ENCODE assay signal across 8 cellular contexts in the genomic region with DNA sequence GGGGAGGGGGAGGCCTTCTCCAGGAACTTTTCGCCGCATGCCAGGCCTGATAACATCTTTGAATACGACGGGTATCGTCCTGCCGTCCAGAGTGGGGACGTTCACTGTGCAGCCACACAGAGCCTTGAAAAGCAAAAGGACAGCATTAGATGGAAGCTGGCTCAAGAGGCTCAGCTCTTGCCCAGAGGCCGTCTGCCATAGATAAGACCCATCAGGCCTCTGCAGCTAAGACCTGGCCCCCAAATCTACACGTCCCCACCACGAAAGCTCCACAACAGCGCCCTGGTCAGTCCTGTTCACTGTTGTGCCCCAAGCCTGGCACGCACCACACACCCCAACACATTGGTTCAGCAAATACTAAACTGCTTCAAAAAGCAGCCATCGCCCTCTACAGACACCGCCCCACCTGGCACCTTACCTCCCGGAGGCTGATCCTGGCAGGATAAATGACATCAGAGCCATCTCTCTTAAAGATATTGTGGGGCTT. TPM values are rescaled to one million over a fixed set of nuclear protein-coding genes. Genes with fewer than 3 reads are reported as not detected.
DNase-seq lines count a peak whose midpoint lies in the region; ATAC-seq, FAIRE-seq and TF ChIP-seq lines count a peak whose summit lies in the region.

No MANE protein-coding gene starts in this region.

- peak overlapping the region; percentile 94 for H3K4me2 ChIP-seq in keratinocyte (ENCODE audit: control insufficient read depth, extremely low read depth, insufficient read depth, low read depth, low read length)

- TF ChIP-seq CTCF in keratinocyte (optimal IDR thresholded peaks at IDR 0.05 in 1 of 3, IDR thresholded peaks at IDR 0.05 in 1 of 3, conservative IDR thresholded peaks at IDR 0.05 in 1 of 3; ENCODE audit: extremely low read depth in 1 of 3, insufficient read depth in 2 of 3, low read length in 3 of 3), result peak; percentile 8 to 63 (median 47)

- H3K9me3 Mint-ChIP-seq in T-helper 1 cell treated with Interleukin-12 subunit alpha and Interleukin-12 subunit beta and Interleukin-4 antibody, amounts not matched to agents 30 μg/mL and 1 μg/mL, for 36 hours, result no peaks in the 10 kb centered on the region
- H3K9me3 Mint-ChIP-seq in activated naive CD4-positive, alpha-beta T cell treated with anti-CD3 and anti-CD28 coated beads, Interleukin-2, amount 50 U/mL, for 72 hours, result no peaks in the 10 kb centered on the region

- DNase-seq in T-helper 1 cell (no peak), keratinocyte (ENCODE audit: low read depth, low spot score) (no peak), HuH-7.5 (ENCODE audit: low spot score) (no peak), MV-4-11 (lab: John Stamatoyannopoulos, UW) (no peak), SKM-1 (lab: John Stamatoyannopoulos, UW; ENCODE audit: unreplicated experiment) (no peak)
- DNase-seq in activated naive CD4-positive, alpha-beta T cell treated with anti-CD3 and anti-CD28 coated beads, Interleukin-2, amount 50 U/mL, for 72 hours (ENCODE audit: low spot score in 2 of 2), result no peak

- peaks cover 32% of the 10 kb centered on the region for H3K4me1 Mint-ChIP-seq in T-helper 1 cell treated with Interleukin-12 subunit alpha and Interleukin-12 subunit beta and Interleukin-4 antibody, amounts not matched to agents 30 μg/mL and 1 μg/mL, for 36 hours (ENCODE audit: low read depth)

- peaks cover 24% of the 10 kb centered on the region for H4K20me1 ChIP-seq in keratinocyte (ENCODE audit: control insufficient read depth, extremely low read depth, insufficient read depth, low read length)

- peak overlapping the region; percentile 99 for H3K9ac ChIP-seq in keratinocyte (ENCODE audit: control insufficient read depth, extremely low read depth, insufficient read depth, low read length)
- peak overlapping the region in 1 of 2 donors; percentile 99 for H3K9ac ChIP-seq in stomach smooth muscle (ENCODE audit: low read length in 2 of 2)

- H3K4me3 Mint-ChIP-seq in T-helper 1 cell treated with Interleukin-12 subunit alpha and Interleukin-12 subunit beta and Interleukin-4 antibody, amounts not matched to agents 30 μg/mL and 1 μg/mL, for 36 hours, result peak overlapping the region; percentile 93

- no peaks in the 10 kb centered on the region for H3K27me3 ChIP-seq in keratinocyte (ENCODE audit: control insufficient read depth, extremely low read depth, insufficient read depth, low read length)
- no peaks in the 10 kb centered on the region for H3K27me3 ChIP-seq in stomach smooth muscle (ENCODE audit: control insufficient read depth in 1 of 2, insufficient read depth in 2 of 2, low read length in 2 of 2)

- H3K27ac Mint-ChIP-seq in T-helper 1 cell treated with Interleukin-12 subunit alpha and Interleukin-12 subunit beta and Interleukin-4 antibody, amounts not matched to agents 30 μg/mL and 1 μg/mL, for 36 hours, result peak overlapping the region; percentile 26
- H3K27ac Mint-ChIP-seq in activated naive CD4-positive, alpha-beta T cell treated with anti-CD3 and anti-CD28 coated beads, Interleukin-2, amount 50 U/mL, for 72 hours, result peak overlapping the region; percentile 95 to 99

- H3K27ac ChIP-seq in keratinocyte (ENCODE audit: control insufficient read depth, insufficient read depth, low read length), result peak overlapping the region; percentile 94
- no peak overlapping the region for H3K27ac ChIP-seq in stomach smooth muscle (ENCODE audit: low read length)

- peak overlapping the region; percentile 83 to 99 (median 90) for H3K4me3 ChIP-seq in keratinocyte (ENCODE audit: control insufficient read depth in 2 of 3, extremely low read depth in 1 of 3, insufficient read depth in 2 of 3, low read depth in 1 of 3, low read length in 3 of 3)
- H3K4me3 ChIP-seq in stomach smooth muscle (ENCODE audit: low read length in 2 of 2), result peak overlapping the region; percentile 88 to 92

- peaks cover 41% of the 10 kb centered on the region for H3K4me1 ChIP-seq in keratinocyte (ENCODE audit: control insufficient read depth, extremely low read depth, insufficient read depth, low read length)
- H3K4me1 ChIP-seq in stomach smooth muscle (ENCODE audit: control insufficient read depth, insufficient read depth, low read length), result peaks cover 34% of the 10 kb centered on the region

- dilution Hi-C loops in keratinocyte (cut with MboI; ENCODE audit: extremely low pct_ligation_motif_present, low sequenced_read_pairs), result no loop called here

- no peak overlapping the region for H2AFZ ChIP-seq in keratinocyte (ENCODE audit: control insufficient read depth, low read length)

- H3K9me3 ChIP-seq in keratinocyte (ENCODE audit: control insufficient read depth, low read depth, low read length), result no peaks in the 10 kb centered on the region
- H3K9me3 ChIP-seq in stomach smooth muscle (ENCODE audit: control insufficient read depth in 2 of 2, low read length in 2 of 2), result no peaks in the 10 kb centered on the region

- H3K27me3 Mint-ChIP-seq in T-helper 1 cell treated with Interleukin-12 subunit alpha and Interleukin-12 subunit beta and Interleukin-4 antibody, amounts not matched to agents 30 μg/mL and 1 μg/mL, for 36 hours (ENCODE audit: low read depth), result no peaks in the 10 kb centered on the region

- peaks cover 24 to 35% of the 10 kb centered on the region in 2 experiments for H3K36me3 ChIP-seq in keratinocyte (ENCODE audit: control insufficient read depth in 2 of 2, extremely low read depth in 1 of 2, insufficient read depth in 2 of 2, low read length in 2 of 2)
- H3K36me3 ChIP-seq in stomach smooth muscle (ENCODE audit: control insufficient read depth in 2 of 2, insufficient read depth in 2 of 2, low read length in 2 of 2), result peaks cover 20 to 27% of the 10 kb centered on the region in 2 donors

- no peak for FAIRE-seq in keratinocyte (lab: Jason Lieb, UNC)

- peaks cover 4% of the 10 kb centered on the region for H3K9me1 ChIP-seq in keratinocyte (ENCODE audit: control insufficient read depth, extremely low read depth, insufficient read depth, low read length)

- H3K79me2 ChIP-seq in keratinocyte (ENCODE audit: control insufficient read depth, insufficient read depth, low read length), result peaks cover 31% of the 10 kb centered on the region

- peaks cover 28% of the 10 kb centered on the region for H3K36me3 Mint-ChIP-seq in T-helper 1 cell treated with Interleukin-12 subunit alpha and Interleukin-12 subunit beta and Interleukin-4 antibody, amounts not matched to agents 30 μg/mL and 1 μg/mL, for 36 hours (ENCODE audit: low read depth)
- peaks cover 37 to 43% of the 10 kb centered on the region in 2 donors for H3K36me3 Mint-ChIP-seq in activated naive CD4-positive, alpha-beta T cell treated with anti-CD3 and anti-CD28 coated beads, Interleukin-2, amount 50 U/mL, for 72 hours

- ATAC-seq in activated naive CD4-positive, alpha-beta T cell treated with anti-CD3 and anti-CD28 coated beads, Interleukin-2, amount 50 U/mL, for 72 hours, result no peak

RNA-seq across cellular contexts. Expression of gene DNAJB1, which starts 2.1 kb away (rescaled TPM):
- total RNA-seq in activated naive CD4-positive, alpha-beta T cell treated with anti-CD3 and anti-CD28 coated beads, Interleukin-2, amount 50 U/mL, for 72 hours, result 100 to 1,000 TPM in 1 of 2 donors, 10 to 100 TPM in 1; 59.5 to 124 TPM
- 249 to 290 TPM (median 265 TPM) in 3 replicates for polyA plus RNA-seq in keratinocyte
- 402 TPM for polyA plus RNA-seq in keratinocyte (2011; ENCODE audit: low read depth)
- 283 and 335 TPM in 2 replicates for polyA plus RNA-seq in keratinocyte (2011; cell fraction: cytosol; rRNA removed)
- 248 and 253 TPM in 2 replicates for polyA plus RNA-seq in keratinocyte (2011; cell fraction: nucleus; rRNA removed)
- 187 and 359 TPM in 2 replicates for polyA plus RNA-seq in keratinocyte (2012; ENCODE audit: low replicate concordance)
- polyA minus RNA-seq in keratinocyte, result 150 to 262 TPM (median 198 TPM) in 3 replicates
- polyA minus RNA-seq in keratinocyte (2011; cell fraction: cytosol; rRNA and poly(A)+ RNA removed), result 156 TPM
- 90.0 and 121 TPM in 2 replicates for polyA minus RNA-seq in keratinocyte (2011; cell fraction: nucleus; rRNA and poly(A)+ RNA removed)

RNA-seq across cellular contexts. Expression of gene TECR, which starts 13.3 kb away (rescaled TPM):
- 100 to 1,000 TPM; 116 to 118 TPM for total RNA-seq in activated naive CD4-positive, alpha-beta T cell treated with anti-CD3 and anti-CD28 coated beads, Interleukin-2, amount 50 U/mL, for 72 hours
- polyA plus RNA-seq in keratinocyte, result 79.7 to 169 TPM (median 92.3 TPM) in 3 replicates
- polyA plus RNA-seq in keratinocyte (2011; ENCODE audit: low read depth), result 79.3 TPM
- polyA plus RNA-seq in keratinocyte (2011; cell fraction: cytosol; rRNA removed), result 87.0 and 114 TPM in 2 replicates
- 115 and 139 TPM in 2 replicates for polyA plus RNA-seq in keratinocyte (2011; cell fraction: nucleus; rRNA removed)
- 187 and 197 TPM in 2 replicates for polyA plus RNA-seq in keratinocyte (2012; ENCODE audit: low replicate concordance)
- 161 to 522 TPM (median 205 TPM) in 3 replicates for polyA minus RNA-seq in keratinocyte
- 238 TPM for polyA minus RNA-seq in keratinocyte (2011; cell fraction: cytosol; rRNA and poly(A)+ RNA removed)
- polyA minus RNA-seq in keratinocyte (2011; cell fraction: nucleus; rRNA and poly(A)+ RNA removed), result 84.0 and 99.5 TPM in 2 replicates

RNA-seq across cellular contexts. Expression of gene GIPC1, which starts 20.2 kb away (rescaled TPM):
- 10 to 100 TPM; 24.8 to 33.3 TPM for total RNA-seq in activated naive CD4-positive, alpha-beta T cell treated with anti-CD3 and anti-CD28 coated beads, Interleukin-2, amount 50 U/mL, for 72 hours
- polyA plus RNA-seq in keratinocyte, result 147 to 254 TPM (median 166 TPM) in 3 replicates
- 119 TPM for polyA plus RNA-seq in keratinocyte (2011; ENCODE audit: low read depth)
- polyA plus RNA-seq in keratinocyte (2011; cell fraction: cytosol; rRNA removed), result 106 and 260 TPM in 2 replicates
- 107 and 171 TPM in 2 replicates for polyA plus RNA-seq in keratinocyte (2011; cell fraction: nucleus; rRNA removed)
- polyA plus RNA-seq in keratinocyte (2012; ENCODE audit: low replicate concordance), result 188 and 230 TPM in 2 replicates
- 72.3 to 126 TPM (median 110 TPM) in 3 replicates for polyA minus RNA-seq in keratinocyte
- polyA minus RNA-seq in keratinocyte (2011; cell fraction: cytosol; rRNA and poly(A)+ RNA removed), result 300 TPM
- 93.5 and 97.4 TPM in 2 replicates for polyA minus RNA-seq in keratinocyte (2011; cell fraction: nucleus; rRNA and poly(A)+ RNA removed)

RNA-seq across cellular contexts. Expression of gene PTGER1, which starts 40.9 kb away (rescaled TPM):
- under 1 TPM; 0.20 to 0.97 TPM for total RNA-seq in activated naive CD4-positive, alpha-beta T cell treated with anti-CD3 and anti-CD28 coated beads, Interleukin-2, amount 50 U/mL, for 72 hours
- 0.05 TPM in 1 of 3 replicates, not detected in the others for polyA plus RNA-seq in keratinocyte
- polyA plus RNA-seq in keratinocyte (2011; ENCODE audit: low read depth), result not detected
- not detected in 2 replicates for polyA plus RNA-seq in keratinocyte (2011; cell fraction: cytosol; rRNA removed)
- polyA plus RNA-seq in keratinocyte (2011; cell fraction: nucleus; rRNA removed), result not detected in 2 replicates
- 0.16 TPM in 1 of 2 replicates, not detected in the other for polyA plus RNA-seq in keratinocyte (2012; ENCODE audit: low replicate concordance)
- polyA minus RNA-seq in keratinocyte, result not detected in 3 replicates
- polyA minus RNA-seq in keratinocyte (2011; cell fraction: cytosol; rRNA and poly(A)+ RNA removed), result not detected
- not detected in 2 replicates for polyA minus RNA-seq in keratinocyte (2011; cell fraction: nucleus; rRNA and poly(A)+ RNA removed)

RNA-seq across cellular contexts. Expression of gene NDUFB7, which starts 55.8 kb away (rescaled TPM):
- 100 to 1,000 TPM; 111 to 129 TPM for total RNA-seq in activated naive CD4-positive, alpha-beta T cell treated with anti-CD3 and anti-CD28 coated beads, Interleukin-2, amount 50 U/mL, for 72 hours
- 122 to 267 TPM (median 146 TPM) in 3 replicates for polyA plus RNA-seq in keratinocyte
- 11.5 TPM for polyA plus RNA-seq in keratinocyte (2011; ENCODE audit: low read depth)
- 64.3 and 214 TPM in 2 replicates for polyA plus RNA-seq in keratinocyte (2011; cell fraction: cytosol; rRNA removed)
- polyA plus RNA-seq in keratinocyte (2011; cell fraction: nucleus; rRNA removed), result 66.4 and 86.8 TPM in 2 replicates
- 78.6 and 223 TPM in 2 replicates for polyA plus RNA-seq in keratinocyte (2012; ENCODE audit: low replicate concordance)
- 32.3 to 63.9 TPM (median 48.2 TPM) in 3 replicates for polyA minus RNA-seq in keratinocyte
- 301 TPM for polyA minus RNA-seq in keratinocyte (2011; cell fraction: cytosol; rRNA and poly(A)+ RNA removed)
- 26.2 and 37.7 TPM in 2 replicates for polyA minus RNA-seq in keratinocyte (2011; cell fraction: nucleus; rRNA and poly(A)+ RNA removed)
